ENCODE assay signal across 24 cellular contexts in the genomic region with DNA sequence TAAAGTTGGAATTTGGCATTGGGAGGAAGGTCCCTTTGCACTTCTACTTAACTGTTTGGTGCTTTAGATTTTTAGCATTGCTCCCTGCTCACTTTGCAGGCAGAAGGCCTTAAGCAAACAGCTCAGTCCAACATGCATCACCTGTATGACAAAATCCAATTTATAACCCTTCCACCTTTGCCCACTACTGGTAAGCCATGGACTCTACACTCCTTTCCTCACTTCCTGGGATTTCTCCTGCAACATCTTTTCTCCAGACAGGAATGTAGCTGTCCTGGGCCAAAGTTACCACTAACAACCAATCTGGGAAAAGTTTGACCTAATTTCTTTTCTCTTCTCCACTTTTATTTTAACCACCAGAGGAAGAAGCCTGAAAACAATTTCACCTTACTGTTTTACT. TPM values are rescaled to one million over a fixed set of nuclear protein-coding genes. Genes with fewer than 3 reads are reported as not detected.
"Had no signal": no experiment of that assay in that cellular context is flagged by ENCODE, and none has a peak within 500 bp of the region (broad histone marks: within the 10 kb centered on the region; RNA-seq: fewer than 3 reads in every experiment).

No MANE protein-coding gene starts in this region.

- H3K9me3 ChIP-seq: adrenal gland, Peyer's patch had no signal

- H3K27me3 ChIP-seq: breast epithelium, Peyer's patch had no signal

- H3K4me1 ChIP-seq: adrenal gland, breast epithelium, Peyer's patch had no signal

- ATAC-seq: activated CD8-positive, alpha-beta T cell treated with anti-CD3 and anti-CD28 coated beads, Interleukin-2, amount 10 ng/mL, durations not matched to agents 7 days and 5 days had no signal

- H3K27ac ChIP-seq: adrenal gland, breast epithelium, Peyer's patch had no signal

- DNase-seq: activated CD4-positive, alpha-beta T cell treated with anti-CD3 and anti-CD28 coated beads for 48 hours; activated CD4-positive, alpha-beta T cell treated with anti-CD3 and anti-CD28 coated beads, Interleukin-2, amount 50 U/mL, for 4 hours; activated CD4-positive, CD25-positive, alpha-beta regulatory T cell treated with anti-CD3 and anti-CD28 coated beads, Interleukin-2, amount 50 U/mL, for 72 hours; activated CD8-positive, alpha-beta memory T cell treated with anti-CD3 and anti-CD28 coated beads, Interleukin-2, amount 50 U/mL, for 48 hours; activated CD8-positive, alpha-beta T cell treated with anti-CD3 and anti-CD28 coated beads, Interleukin-2, amount 10 ng/mL, durations not matched to agents 7 days and 5 days; activated naive CD4-positive, alpha-beta T cell treated with anti-CD3 and anti-CD28 coated beads, Interleukin-2, amount 50 U/mL, for 16 hours; activated naive CD8-positive, alpha-beta T cell treated with anti-CD3 and anti-CD28 coated beads, Interleukin-2, amount 10 ng/mL, durations not matched to agents 7 days and 5 days; activated T-cell treated with anti-CD3 and anti-CD28 coated beads, Interleukin-2, amount 50 U/mL, for 1 hour; adrenal gland; aorta; caudate nucleus; Kasumi-1; NCI-H1105 treated with DMSO at 0.1 percent for 48 hours; NCI-H1436 treated with DMSO at 0.1 percent for 48 hours; NCI-H187; NCI-H2081; NCI-H446 treated with DMSO at 0.1 percent for 48 hours; NCI-H524 treated with DMSO at 0.1 percent for 48 hours; NCI-H748 treated with DMSO at 0.1 percent for 48 hours; Peyer's patch; SHP77 treated with DMSO at 0.1 percent for 48 hours had no signal

- H3K4me3 ChIP-seq: adrenal gland, breast epithelium, Peyer's patch had no signal

- H3K36me3 ChIP-seq: adrenal gland, breast epithelium, Peyer's patch had no signal

RNA-seq across cellular contexts. Expression of a gene that starts 1.8 kb away (rescaled TPM):
- total RNA-seq: activated CD8-positive, alpha-beta T cell treated with anti-CD3 and anti-CD28 coated beads, Interleukin-2, amount 10 ng/mL, durations not matched to agents 7 days and 5 days; activated naive CD8-positive, alpha-beta T cell treated with anti-CD3 and anti-CD28 coated beads, Interleukin-2, amount 10 ng/mL, durations not matched to agents 7 days and 5 days; aorta; SK-MEL-5 had no signal
- polyA plus RNA-seq: adrenal gland, aorta had no signal

RNA-seq across cellular contexts. Expression of a gene that starts 17.7 kb away (rescaled TPM):
- total RNA-seq: activated CD8-positive, alpha-beta T cell treated with anti-CD3 and anti-CD28 coated beads, Interleukin-2, amount 10 ng/mL, durations not matched to agents 7 days and 5 days; activated naive CD8-positive, alpha-beta T cell treated with anti-CD3 and anti-CD28 coated beads, Interleukin-2, amount 10 ng/mL, durations not matched to agents 7 days and 5 days; adrenal gland; aorta; breast epithelium; OCI-LY7; Peyer's patch; SK-MEL-5 had no signal
- polyA plus RNA-seq: adrenal gland, aorta had no signal

RNA-seq across cellular contexts. Expression of a gene that starts 26.7 kb away (rescaled TPM):
- total RNA-seq: activated CD8-positive, alpha-beta T cell treated with anti-CD3 and anti-CD28 coated beads, Interleukin-2, amount 10 ng/mL, durations not matched to agents 7 days and 5 days; activated naive CD8-positive, alpha-beta T cell treated with anti-CD3 and anti-CD28 coated beads, Interleukin-2, amount 10 ng/mL, durations not matched to agents 7 days and 5 days; adrenal gland; aorta; breast epithelium; OCI-LY7; Peyer's patch; SK-MEL-5 had no signal
- polyA plus RNA-seq: adrenal gland, aorta had no signal

RNA-seq across cellular contexts. Expression of a gene that starts 31.2 kb away (rescaled TPM):
- total RNA-seq: activated CD8-positive, alpha-beta T cell treated with anti-CD3 and anti-CD28 coated beads, Interleukin-2, amount 10 ng/mL, durations not matched to agents 7 days and 5 days; activated naive CD8-positive, alpha-beta T cell treated with anti-CD3 and anti-CD28 coated beads, Interleukin-2, amount 10 ng/mL, durations not matched to agents 7 days and 5 days; adrenal gland; aorta; breast epithelium; OCI-LY7; Peyer's patch; SK-MEL-5 had no signal
- polyA plus RNA-seq: adrenal gland had no signal
